ENCODE assay signal across 8 cellular contexts in the genomic region with DNA sequence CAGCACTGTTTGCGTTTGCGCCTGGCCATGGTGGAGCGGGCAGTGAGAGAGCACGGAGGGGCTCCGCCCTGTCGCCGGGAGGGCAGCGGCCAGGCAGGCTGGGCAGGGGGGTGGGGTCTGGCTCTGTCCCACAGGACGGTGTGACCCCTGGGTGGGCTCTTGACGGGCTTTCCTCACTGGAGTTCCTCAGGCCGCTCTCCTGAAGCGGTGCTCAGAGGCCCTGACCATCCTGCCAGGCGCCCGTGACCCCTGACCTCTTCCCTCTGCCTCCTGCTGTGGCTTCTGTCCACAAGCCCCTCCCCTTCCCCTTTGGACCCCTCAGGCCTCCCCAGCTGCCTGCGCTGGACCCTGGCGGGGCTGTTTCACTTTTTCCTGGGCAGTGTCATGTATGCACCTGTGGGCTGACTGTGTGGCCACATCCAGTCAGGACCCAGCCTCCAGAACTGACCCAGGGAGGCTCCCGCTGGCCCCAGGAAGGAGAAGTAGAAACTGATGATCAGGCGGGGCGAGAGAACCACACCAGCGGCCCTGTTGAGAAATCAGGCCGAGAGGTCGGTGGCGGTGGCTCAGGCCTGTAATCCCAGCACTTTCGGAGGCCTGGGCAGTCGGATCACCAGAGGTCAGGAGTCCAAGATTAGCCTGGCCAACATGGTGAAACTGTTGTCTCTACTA. TPM values are rescaled to one million over a fixed set of nuclear protein-coding genes. Genes with fewer than 3 reads are reported as not detected.
DNase-seq lines count a peak whose midpoint lies in the region; ATAC-seq and TF ChIP-seq lines count a peak whose summit lies in the region.

No MANE protein-coding gene starts in this region.

- H3K9ac ChIP-seq in colonic mucosa (ENCODE audit: low read depth in 2 of 2, low read length in 2 of 2): peak overlapping the region; percentile 73 to 94

- intact Hi-C loops in colonic mucosa (cut with DNase I): loop anchor here (5.0 kb wide), 1 partner anchor 139 kb away; no protein-coding TSS in a partner anchor

- ATAC-seq in HG02885 (IDR thresholded peaks at IDR 0.05; ENCODE audit: poor library complexity, unreplicated experiment) (no peak), HG03135 (IDR thresholded peaks at IDR 0.05; ENCODE audit: unreplicated experiment) (no peak)

- H3K27ac ChIP-seq in colonic mucosa: peak overlapping the region; percentile 85
- H3K27ac ChIP-seq in mesodermal cell (ENCODE audit: low read depth, low read length, severe bottlenecking): no peak overlapping the region

- no peak for TF ChIP-seq CTCF in BE2C (IDR thresholded peaks at IDR 0.05; ENCODE audit: low read depth, low read length)
- no peak for TF ChIP-seq CTCF in colonic mucosa (IDR thresholded peaks at IDR 0.05)

- H3K9me3 ChIP-seq in BE2C (no peaks in the 10 kb centered on the region), MG63 (no peaks in the 10 kb centered on the region), colonic mucosa (no peaks in the 10 kb centered on the region), mesodermal cell (ENCODE audit: control insufficient read depth, low read length) (no peaks in the 10 kb centered on the region)

- DNase-seq in BE2C: no peak
- DNase-seq in MG63: peak; percentile 53
- DNase-seq in colonic mucosa: no peak
- DNase-seq in superior temporal gyrus (ENCODE audit: extremely low spot score): no peak
- no peak for DNase-seq in NCI-H2029 (lab: John Stamatoyannopoulos, UW)

- H3K4me1 ChIP-seq in BE2C (no peaks in the 10 kb centered on the region; the same call in 1 of the 2 replicates), colonic mucosa (peaks cover 14% of the 10 kb centered on the region), mesodermal cell (ENCODE audit: control insufficient read depth, insufficient read depth, low read length, poor library complexity, severe bottlenecking) (peaks cover 6% of the 10 kb centered on the region)

- 39 to 42% methylated on average over 17 to 25 of the region's 25 CpGs for WGBS in mesodermal cell (ENCODE audit: insufficient coverage in 2 of 2), 2 experiments

- H3K36me3 ChIP-seq in BE2C (peaks cover 38% of the 10 kb centered on the region), MG63 (peaks cover 59% of the 10 kb centered on the region), colonic mucosa (peaks cover 19% of the 10 kb centered on the region), mesodermal cell (ENCODE audit: control insufficient read depth, insufficient read depth, low read length) (peaks cover 47% of the 10 kb centered on the region)

- H3K27me3 ChIP-seq in BE2C: no peaks in the 10 kb centered on the region
- no peaks in the 10 kb centered on the region for H3K27me3 ChIP-seq in MG63
- no peaks in the 10 kb centered on the region for H3K27me3 ChIP-seq in colonic mucosa

- peak overlapping the region; percentile 63 for H3K4me3 ChIP-seq in BE2C (ENCODE audit: low read depth, low read length)
- peak overlapping the region; percentile 80 for H3K4me3 ChIP-seq in MG63
- H3K4me3 ChIP-seq in colonic mucosa: peak overlapping the region; percentile 99
- peak overlapping the region; percentile 74 for H3K4me3 ChIP-seq in mesodermal cell (ENCODE audit: extremely low read depth, insufficient read depth, low read length, poor library complexity, severe bottlenecking)

RNA-seq across cellular contexts. Expression of a gene that starts 1.2 kb away (rescaled TPM):
- polyA plus RNA-seq in BE2C (2012; ENCODE audit: insufficient read depth, insufficient read length, low read depth): 138 TPM
- total RNA-seq in MG63 (2014; rRNA removed; shearing (Covaris generic); ENCODE audit: low replicate concordance): 67.7 and 72.3 TPM in 2 replicates
- 10 to 100 TPM; 36.3 to 36.8 TPM for total RNA-seq in colonic mucosa
- polyA plus RNA-seq in mesodermal cell (2013, experiment 1 of 2): 34.8 TPM
- polyA plus RNA-seq in mesodermal cell (2013, experiment 2 of 2): 25.2 TPM

RNA-seq across cellular contexts. Expression of a gene that starts 9.6 kb away (rescaled TPM):
- polyA plus RNA-seq in BE2C (2012; ENCODE audit: insufficient read depth, insufficient read length, low read depth): 28.1 TPM
- 52.1 and 63.5 TPM in 2 replicates for total RNA-seq in MG63 (2014; rRNA removed; shearing (Covaris generic); ENCODE audit: low replicate concordance)
- 10 to 100 TPM; 11.0 to 12.0 TPM for total RNA-seq in colonic mucosa
- 21.0 TPM for polyA plus RNA-seq in mesodermal cell (2013, experiment 1 of 2)
- 20.1 TPM for polyA plus RNA-seq in mesodermal cell (2013, experiment 2 of 2)

RNA-seq across cellular contexts. Expression of a gene that starts 11.0 kb away (rescaled TPM):
- 5.9 TPM for polyA plus RNA-seq in BE2C (2012; ENCODE audit: insufficient read depth, insufficient read length, low read depth)
- total RNA-seq in MG63 (2014; rRNA removed; shearing (Covaris generic); ENCODE audit: low replicate concordance): 2.8 TPM in 1 of 2 replicates, not detected in the other
- 1 to 10 TPM; 2.7 to 3.6 TPM for total RNA-seq in colonic mucosa
- 118 TPM for polyA plus RNA-seq in mesodermal cell (2013, experiment 1 of 2)
- 97.0 TPM for polyA plus RNA-seq in mesodermal cell (2013, experiment 2 of 2)

RNA-seq across cellular contexts. Expression of a gene that starts 55.8 kb away (rescaled TPM):
- 8.8 TPM for polyA plus RNA-seq in BE2C (2012; ENCODE audit: insufficient read depth, insufficient read length, low read depth)
- 16.0 and 25.4 TPM in 2 replicates for total RNA-seq in MG63 (2014; rRNA removed; shearing (Covaris generic); ENCODE audit: low replicate concordance)
- 1 to 10 TPM; 6.2 to 7.3 TPM for total RNA-seq in colonic mucosa
- 15.6 TPM for polyA plus RNA-seq in mesodermal cell (2013, experiment 1 of 2)
- polyA plus RNA-seq in mesodermal cell (2013, experiment 2 of 2): 14.9 TPM
